Comparison of ENCODE assay signal across 12 cellular contexts in genomic region chr17:75981019-75981615, GRCh38. TPM values are rescaled to one million over a fixed set of nuclear protein-coding genes. Genes with fewer than 3 reads are reported as not detected.
DNase-seq lines count a peak whose midpoint lies in the region; ATAC-seq and TF ChIP-seq lines count a peak whose summit lies in the region.
"Had no signal": no experiment of that assay in that cellular context is flagged by ENCODE, and none has a peak within 500 bp of the region (broad histone marks: within the 10 kb centered on the region; RNA-seq: fewer than 3 reads in every experiment).

No MANE protein-coding gene starts in this region.

- no peaks in the 10 kb centered on the region for H3K9me3 Mint-ChIP-seq in CD4-positive, alpha-beta T cell
- H3K9me3 Mint-ChIP-seq in chondrocyte (ENCODE audit: low read depth) (no peaks in the 10 kb centered on the region), neural progenitor cell (no peaks in the 10 kb centered on the region)

- H3K4me1 Mint-ChIP-seq in CD4-positive, alpha-beta T cell (ENCODE audit: low read depth), result peaks cover 44% of the 10 kb centered on the region
- peaks cover 62% of the 10 kb centered on the region for H3K4me1 Mint-ChIP-seq in chondrocyte (ENCODE audit: low read depth)
- peaks cover 39% of the 10 kb centered on the region for H3K4me1 Mint-ChIP-seq in neural progenitor cell

- no peak for TF ChIP-seq CTCF in CD4-positive, alpha-beta T cell (IDR thresholded peaks at IDR 0.05)
- TF ChIP-seq CTCF in chondrocyte (IDR thresholded peaks at IDR 0.05) (no peak), neural progenitor cell (IDR thresholded peaks at IDR 0.05) (no peak)

- peak overlapping the region; percentile 95 for H3K4me3 Mint-ChIP-seq in CD4-positive, alpha-beta T cell
- H3K4me3 Mint-ChIP-seq in chondrocyte (ENCODE audit: unreplicated experiment), result peak overlapping the region; percentile 3
- peak overlapping the region; percentile 95 for H3K4me3 Mint-ChIP-seq in neural progenitor cell

- ATAC-seq in CD4-positive, alpha-beta T cell (ENCODE audit: poor library complexity), result no peak
- ATAC-seq in GM19467 (IDR thresholded peaks at IDR 0.05; ENCODE audit: unreplicated experiment), result no peak

- H3K4me3 ChIP-seq in Karpas-422 (ENCODE audit: low read length) (peak overlapping the region; percentile 73; the same call in 1 of the 2 replicates), neural progenitor cell (no peak overlapping the region), H7 (ENCODE audit: insufficient read depth, low read depth, low read length) (no peak overlapping the region)

- POLR2A ChIA-PET in CD4-positive, alpha-beta T cell (lab: Charles Lee), result interaction anchor here (1.0 to 1.4 kb wide), 3 partner anchors 48 to 285 kb away, joined by 3 to 6 read pairs (median 3); partner anchors contain the start of gene WBP2

- DNase-seq in CD4-positive, alpha-beta T cell, result no peak
- DNase-seq in Karpas-422 (no peak), chondrocyte (ENCODE audit: low spot score) (peak; percentile 27), neural progenitor cell (ENCODE audit: low spot score) (no peak), NCI-H446 (lab: John Stamatoyannopoulos, UW) (no peak), H7 (no peak)
- DNase-seq in effector CD8-positive, alpha-beta T cell (lab: John Stamatoyannopoulos, UW), result no peak
- DNase-seq: NCI-H1417 treated with DMSO at 0.1 percent for 48 hours; stimulated activated CD8-positive, alpha-beta memory T cell treated with anti-CD3 and anti-CD28 coated beads, Interleukin-4, amount 100 ng/mL, for 48 hours had no signal

- intact Hi-C loops in CD4-positive, alpha-beta T cell (cut with DNase I, micrococcal nuclease), result loop anchor here in 1 of 2 experiments (10.0 kb wide), 1 partner anchor 404 kb away; the partner anchor contains the start of gene SPHK1

- H3K36me3 ChIP-seq in Karpas-422 (ENCODE audit: insufficient read depth, low read length) (no peaks in the 10 kb centered on the region), neural progenitor cell (no peaks in the 10 kb centered on the region), H7 (replicated peaks; ENCODE audit: control insufficient read depth, insufficient read depth, low read length) (no peaks in the 10 kb centered on the region)

- H3K79me2 ChIP-seq in Karpas-422 (ENCODE audit: low read length), result peaks cover 49% of the 10 kb centered on the region
- H3K79me2 ChIP-seq in neural progenitor cell (ENCODE audit: low read depth), result peaks cover 26% of the 10 kb centered on the region

- H3F3A ChIP-seq in neural progenitor cell (ENCODE audit: low read depth), result peaks cover 46% of the 10 kb centered on the region

- CTCF ChIA-PET in CD4-positive, alpha-beta T cell (lab: Charles Lee), result interaction anchor here (1.6 kb wide), 1 partner anchor 33 kb away, joined by 6 read pairs; no protein-coding TSS in a partner anchor

- no peaks in the 10 kb centered on the region for H3K9me2 ChIP-seq in Karpas-422 (replicated peaks; ENCODE audit: insufficient read depth, low read length)

- peak overlapping the region; percentile 100 for H3K27ac Mint-ChIP-seq in CD4-positive, alpha-beta T cell
- H3K27ac Mint-ChIP-seq in chondrocyte (ENCODE audit: unreplicated experiment) (peak overlapping the region; percentile 98), neural progenitor cell (peak overlapping the region; percentile 61)

- no peaks in the 10 kb centered on the region for H3K27me3 Mint-ChIP-seq in CD4-positive, alpha-beta T cell
- H3K27me3 Mint-ChIP-seq in chondrocyte (ENCODE audit: low read depth) (no peaks in the 10 kb centered on the region), neural progenitor cell (ENCODE audit: insufficient read depth, low read depth) (peaks cover 2% of the 10 kb centered on the region)

- H4K20me1 ChIP-seq in Karpas-422 (ENCODE audit: insufficient read depth, low read depth, low read length) (no peaks in the 10 kb centered on the region), neural progenitor cell (ENCODE audit: low read depth) (no peaks in the 10 kb centered on the region)

- H3K27ac ChIP-seq in CD4-positive, alpha-beta T cell (ENCODE audit: low read depth, low read length), result no peak overlapping the region
- H3K27ac ChIP-seq in Karpas-422 (ENCODE audit: low read length) (peak overlapping the region; percentile 72), neural progenitor cell (no peak overlapping the region)

- H3K27me3 ChIP-seq in CD4-positive, alpha-beta T cell (ENCODE audit: control insufficient read depth, insufficient read depth, low read length), result no peaks in the 10 kb centered on the region
- H3K27me3 ChIP-seq in Karpas-422 (ENCODE audit: low read length) (no peaks in the 10 kb centered on the region), neural progenitor cell (no peaks in the 10 kb centered on the region), H7 (ENCODE audit: control insufficient read depth, insufficient read depth, low read length) (no peaks in the 10 kb centered on the region)

- H2AFZ ChIP-seq in Karpas-422 (ENCODE audit: low read length) (no peak overlapping the region), neural progenitor cell (replicated peaks) (no peak overlapping the region)

- H3K9ac ChIP-seq in Karpas-422 (ENCODE audit: low read length), result peak overlapping the region; percentile 79
- no peak overlapping the region for H3K9ac ChIP-seq in neural progenitor cell

- H3K4me2 ChIP-seq in Karpas-422 (ENCODE audit: low read depth, low read length, poor library complexity, severe bottlenecking) (peak overlapping the region; percentile 68), neural progenitor cell (no peak overlapping the region)

- H3K4me1 ChIP-seq in Karpas-422 (ENCODE audit: low read length), result peaks cover 51% of the 10 kb centered on the region
- peaks cover 14% of the 10 kb centered on the region for H3K4me1 ChIP-seq in neural progenitor cell

- H3K36me3 Mint-ChIP-seq in CD4-positive, alpha-beta T cell (ENCODE audit: low read depth), result peaks cover 16% of the 10 kb centered on the region
- H3K36me3 Mint-ChIP-seq in chondrocyte (ENCODE audit: low read depth) (peaks cover 3% of the 10 kb centered on the region), neural progenitor cell (peaks cover 5% of the 10 kb centered on the region)

- no peaks in the 10 kb centered on the region for H3K9me3 ChIP-seq in CD4-positive, alpha-beta T cell (ENCODE audit: control insufficient read depth, low read length)
- H3K9me3 ChIP-seq in Karpas-422 (ENCODE audit: low read length) (no peaks in the 10 kb centered on the region), neural progenitor cell (ENCODE audit: low read depth) (no peaks in the 10 kb centered on the region)

RNA-seq across cellular contexts. Expression of gene TEN1, which starts 2.1 kb away (rescaled TPM):
- total RNA-seq in CD4-positive, alpha-beta T cell, result 10 to 100 TPM; 13.0 to 13.8 TPM
- 5.7 and 23.0 TPM in 2 replicates for total RNA-seq in Karpas-422 (2014; rRNA removed; shearing (Covaris generic); ENCODE audit: low replicate concordance)
- total RNA-seq in chondrocyte (17.1 to 22.2 TPM (median 21.8 TPM) in 3 replicates), neural progenitor cell (ENCODE audit: low replicate concordance) (5.9 and 9.4 TPM in 2 replicates)
- 12.5 and 16.9 TPM in 2 replicates for total RNA-seq in H7 (2014; rRNA removed; shearing (Covaris generic))

RNA-seq across cellular contexts. Expression of gene ACOX1, which starts 2.2 kb away (rescaled TPM):
- 10 to 100 TPM; 14.5 to 17.9 TPM for total RNA-seq in CD4-positive, alpha-beta T cell
- total RNA-seq in Karpas-422 (2014; rRNA removed; shearing (Covaris generic); ENCODE audit: low replicate concordance), result 18.2 and 22.5 TPM in 2 replicates
- 50.2 to 63.3 TPM (median 52.3 TPM) in 3 replicates for total RNA-seq in chondrocyte
- total RNA-seq in neural progenitor cell (ENCODE audit: low replicate concordance), result 9.7 and 12.2 TPM in 2 replicates
- total RNA-seq in H7 (2014; rRNA removed; shearing (Covaris generic)), result 35.1 and 38.3 TPM in 2 replicates

RNA-seq across cellular contexts. Expression of gene CDK3, which starts 19.5 kb away (rescaled TPM):
- 1 to 10 TPM; 3.9 to 4.9 TPM for total RNA-seq in CD4-positive, alpha-beta T cell
- 4.7 and 5.1 TPM in 2 replicates for total RNA-seq in Karpas-422 (2014; rRNA removed; shearing (Covaris generic); ENCODE audit: low replicate concordance)
- total RNA-seq in chondrocyte (6.3 to 7.1 TPM (median 6.7 TPM) in 3 replicates), neural progenitor cell (ENCODE audit: low replicate concordance) (3.0 and 6.8 TPM in 2 replicates)
- 4.3 and 6.7 TPM in 2 replicates for total RNA-seq in H7 (2014; rRNA removed; shearing (Covaris generic))

RNA-seq across cellular contexts. Expression of gene FBF1, which starts 40.3 kb away (rescaled TPM):
- 10 to 100 TPM; 21.2 to 23.9 TPM for total RNA-seq in CD4-positive, alpha-beta T cell
- 13.5 and 37.0 TPM in 2 replicates for total RNA-seq in Karpas-422 (2014; rRNA removed; shearing (Covaris generic); ENCODE audit: low replicate concordance)
- 6.7 to 19.8 TPM (median 7.5 TPM) in 3 replicates for total RNA-seq in chondrocyte
- 11.2 and 31.4 TPM in 2 replicates for total RNA-seq in neural progenitor cell (ENCODE audit: low replicate concordance)
- 17.9 and 27.7 TPM in 2 replicates for total RNA-seq in H7 (2014; rRNA removed; shearing (Covaris generic))

RNA-seq across cellular contexts. Expression of gene EVPL, which starts 46.0 kb away (rescaled TPM):
- under 1 TPM; 0.14 to 0.38 TPM for total RNA-seq in CD4-positive, alpha-beta T cell
- 0.07 and 0.29 TPM in 2 replicates for total RNA-seq in Karpas-422 (2014; rRNA removed; shearing (Covaris generic); ENCODE audit: low replicate concordance)
- total RNA-seq in chondrocyte, result not detected in 3 replicates
- not detected in 2 replicates for total RNA-seq in neural progenitor cell (ENCODE audit: low replicate concordance)
- 0.26 TPM in 1 of 2 replicates, not detected in the other for total RNA-seq in H7 (2014; rRNA removed; shearing (Covaris generic))
- total RNA-seq: fibroblast of lung, H4 had no signal

Comparison
In these comparisons a context has a peak if more than half of its experiments do, and no peak if none do; other contexts are left out.
1. H3K4me3 Mint-ChIP-seq: peak in every context shown above with its lines; median percentile 95 in CD4-positive, alpha-beta T cell; 95 in neural progenitor cell; 3 in chondrocyte.